ENCODE assay signal across 19 cellular contexts in the genomic region with DNA sequence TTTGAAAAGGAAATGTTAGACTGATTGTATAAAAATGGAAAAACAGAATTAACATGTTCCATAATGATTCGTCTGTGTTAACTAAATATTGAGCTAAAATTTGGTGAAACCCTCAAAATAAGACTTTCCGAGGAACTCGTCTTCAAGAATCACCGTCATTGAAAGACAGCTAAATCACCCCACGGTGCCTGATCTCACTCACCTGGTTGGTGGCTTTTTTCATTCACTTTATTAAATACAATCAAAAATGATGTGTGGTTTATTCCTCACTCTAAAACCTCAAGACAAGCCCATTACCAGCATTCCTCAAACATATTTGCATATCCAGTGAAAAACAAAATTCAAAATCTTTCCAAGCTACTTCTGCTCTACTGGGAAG.
DNase-seq lines count a peak whose midpoint lies in the region; ATAC-seq, FAIRE-seq and TF ChIP-seq lines count a peak whose summit lies in the region.
"Had no signal": no experiment of that assay in that cellular context is flagged by ENCODE, and none has a peak within 500 bp of the region (broad histone marks: within the 10 kb centered on the region; RNA-seq: fewer than 3 reads in every experiment).

No MANE protein-coding gene starts in this region.

- H3K36me3 Mint-ChIP-seq in stimulated activated naive CD8-positive, alpha-beta T cell treated with anti-CD3 and anti-CD28 coated beads, Interleukin-15, Interleukin-2, amounts not matched to agents 100 ng/mL and 50 ng/mL, for 24 hours (ENCODE audit: low read depth) = peaks cover 7% of the 10 kb centered on the region
- peaks cover 6% of the 10 kb centered on the region for H3K36me3 Mint-ChIP-seq in T-helper 17 cell (ENCODE audit: low read depth)

- H3K27ac Mint-ChIP-seq in stimulated activated naive CD8-positive, alpha-beta T cell treated with anti-CD3 and anti-CD28 coated beads, Interleukin-15, Interleukin-2, amounts not matched to agents 100 ng/mL and 50 ng/mL, for 24 hours = peak overlapping the region; percentile 94
- peak overlapping the region; percentile 0 for H3K27ac Mint-ChIP-seq in T-helper 17 cell

- in situ Hi-C loops in gastrocnemius medialis (cut with MboI; ENCODE audit: low sequenced_read_pairs in 4 of 4) = no loop called here

- H3K9me3 ChIP-seq in T-helper 17 cell (ENCODE audit: control insufficient read depth, low read length, poor library complexity, severe bottlenecking) (no peaks in the 10 kb centered on the region), keratinocyte (ENCODE audit: control insufficient read depth, low read depth, low read length) (no peaks in the 10 kb centered on the region), gastrocnemius medialis (no peaks in the 10 kb centered on the region)
- H3K9me3 ChIP-seq: ascending aorta, ovary, tibial nerve had no signal

- FAIRE-seq in keratinocyte (lab: Jason Lieb, UNC) = peak; percentile 61
- FAIRE-seq: colon had no signal

- no peaks in the 10 kb centered on the region for H3K79me2 ChIP-seq in keratinocyte (ENCODE audit: control insufficient read depth, insufficient read depth, low read length)

- peak overlapping the region; percentile 13 for H3K9ac ChIP-seq in keratinocyte (ENCODE audit: control insufficient read depth, extremely low read depth, insufficient read depth, low read length)

- H3K27me3 Mint-ChIP-seq in stimulated activated naive CD8-positive, alpha-beta T cell treated with anti-CD3 and anti-CD28 coated beads, Interleukin-15, Interleukin-2, amounts not matched to agents 100 ng/mL and 50 ng/mL, for 24 hours = no peaks in the 10 kb centered on the region
- no peaks in the 10 kb centered on the region for H3K27me3 Mint-ChIP-seq in T-helper 17 cell

- DNase-seq in stimulated activated naive CD8-positive, alpha-beta T cell treated with anti-CD3 and anti-CD28 coated beads, Interleukin-15, Interleukin-2, amounts not matched to agents 100 U/mL and 50 U/mL, for 24 hours = no peak
- DNase-seq in T-helper 17 cell (no peak), keratinocyte (ENCODE audit: low read depth, low spot score) (no peak), CD1c-positive myeloid dendritic cell (ENCODE audit: extremely low spot score) (no peak), gastrocnemius medialis (no peak)
- DNase-seq: activated CD4-positive, alpha-beta T cell treated with anti-CD3 and anti-CD28 coated beads for 1 hour; IMR-90; NCI-H187 treated with DMSO at 0.1 percent for 48 hours; NCI-H446 treated with DMSO at 0.1 percent for 48 hours; stimulated activated CD4-positive, alpha-beta T cell treated with anti-CD3 and anti-CD28 coated beads, Interleukin-4, amount 100 ng/mL, for 1 hour had no signal

- intact Hi-C loops in gastrocnemius medialis (cut with DNase I; ENCODE audit: low total_unique reads) = no loop called here

- H2AFZ ChIP-seq in keratinocyte (ENCODE audit: control insufficient read depth, low read length) = no peak overlapping the region

- H4K20me1 ChIP-seq in keratinocyte (ENCODE audit: control insufficient read depth, extremely low read depth, insufficient read depth, low read length) = no peaks in the 10 kb centered on the region

- H3K36me3 ChIP-seq in keratinocyte (ENCODE audit: control insufficient read depth in 2 of 2, extremely low read depth in 1 of 2, insufficient read depth in 2 of 2, low read length in 2 of 2) (no peaks in the 10 kb centered on the region), gastrocnemius medialis (no peaks in the 10 kb centered on the region)
- H3K36me3 ChIP-seq: ascending aorta, ovary, tibial nerve had no signal

- ATAC-seq in stimulated activated naive CD8-positive, alpha-beta T cell treated with anti-CD3 and anti-CD28 coated beads, Interleukin-15, Interleukin-2, amounts not matched to agents 100 U/mL and 50 U/mL, for 24 hours = no peak
- no peak for ATAC-seq in T-helper 17 cell
- no peak for ATAC-seq in HG03139 (IDR thresholded peaks at IDR 0.05; ENCODE audit: unreplicated experiment)
- no peak for ATAC-seq in gastrocnemius medialis

- peak overlapping the region in 1 of 3 experiments; percentile 5 for H3K4me3 ChIP-seq in keratinocyte (ENCODE audit: control insufficient read depth in 2 of 3, extremely low read depth in 1 of 3, insufficient read depth in 2 of 3, low read depth in 1 of 3, low read length in 3 of 3)
- H3K4me3 ChIP-seq in gastrocnemius medialis = no peak overlapping the region
- H3K4me3 ChIP-seq: GM23248, ovary had no signal

- peaks cover 55% of the 10 kb centered on the region for H3K4me1 ChIP-seq in keratinocyte (ENCODE audit: control insufficient read depth, extremely low read depth, insufficient read depth, low read length)
- peaks cover 5 to 11% of the 10 kb centered on the region in 2 donors for H3K4me1 ChIP-seq in gastrocnemius medialis

- no peak overlapping the region for H3K4me2 ChIP-seq in keratinocyte (ENCODE audit: control insufficient read depth, extremely low read depth, insufficient read depth, low read depth, low read length)

- H3K4me1 Mint-ChIP-seq in stimulated activated naive CD8-positive, alpha-beta T cell treated with anti-CD3 and anti-CD28 coated beads, Interleukin-15, Interleukin-2, amounts not matched to agents 100 ng/mL and 50 ng/mL, for 24 hours (ENCODE audit: low read depth) = peaks cover 98% of the 10 kb centered on the region
- peaks cover 64% of the 10 kb centered on the region for H3K4me1 Mint-ChIP-seq in T-helper 17 cell

- dilution Hi-C loops in keratinocyte (cut with MboI; ENCODE audit: extremely low pct_ligation_motif_present, low sequenced_read_pairs) = no loop called here

- no peak for TF ChIP-seq CTCF in keratinocyte (optimal IDR thresholded peaks at IDR 0.05 in 1 of 3, IDR thresholded peaks at IDR 0.05 in 1 of 3, conservative IDR thresholded peaks at IDR 0.05 in 1 of 3; ENCODE audit: extremely low read depth in 1 of 3, insufficient read depth in 2 of 3, low read length in 3 of 3)
- no peak for TF ChIP-seq CTCF in gastrocnemius medialis (IDR thresholded peaks at IDR 0.05 in 4 of 5, conservative IDR thresholded peaks at IDR 0.05 in 1 of 5)

- H3K27ac ChIP-seq in keratinocyte (ENCODE audit: control insufficient read depth, insufficient read depth, low read length) (peak overlapping the region; percentile 29), gastrocnemius medialis (no peak overlapping the region)
- H3K27ac ChIP-seq: ascending aorta, C4-2B, GM23248, ovary had no signal

- H3K4me3 Mint-ChIP-seq in stimulated activated naive CD8-positive, alpha-beta T cell treated with anti-CD3 and anti-CD28 coated beads, Interleukin-15, Interleukin-2, amounts not matched to agents 100 ng/mL and 50 ng/mL, for 24 hours = peak overlapping the region; percentile 66
- H3K4me3 Mint-ChIP-seq in T-helper 17 cell = no peak overlapping the region

- H3K9me1 ChIP-seq in keratinocyte (ENCODE audit: control insufficient read depth, extremely low read depth, insufficient read depth, low read length) = no peaks in the 10 kb centered on the region

- TF ChIP-seq POLR2A in gastrocnemius medialis (IDR thresholded peaks at IDR 0.05) = no peak

- no peaks in the 10 kb centered on the region for H3K27me3 ChIP-seq in keratinocyte (ENCODE audit: control insufficient read depth, extremely low read depth, insufficient read depth, low read length)
- H3K27me3 ChIP-seq in gastrocnemius medialis = no peaks in the 10 kb centered on the region
- H3K27me3 ChIP-seq: ascending aorta, ovary, tibial nerve had no signal

- no peaks in the 10 kb centered on the region for H3K9me3 Mint-ChIP-seq in stimulated activated naive CD8-positive, alpha-beta T cell treated with anti-CD3 and anti-CD28 coated beads, Interleukin-15, Interleukin-2, amounts not matched to agents 100 ng/mL and 50 ng/mL, for 24 hours
- H3K9me3 Mint-ChIP-seq: T-helper 2 cell treated with Interferon-gamma antibody and Interleukin-4, amounts not matched to agents 5 μg/mL and 100 μg/mL, for 36 hours had no signal
